ENCODE assay signal across 24 cellular contexts in genomic region chr4:128686032-128686465, GRCh38.
DNase-seq lines count a peak whose midpoint lies in the region; ATAC-seq and TF ChIP-seq lines count a peak whose summit lies in the region.
"Had no signal": no experiment of that assay in that cellular context is flagged by ENCODE, and none has a peak within 500 bp of the region (broad histone marks: within the 10 kb centered on the region; RNA-seq: fewer than 3 reads in every experiment).

No MANE protein-coding gene starts in this region.

- peak overlapping the region; percentile 94 for H3K27ac ChIP-seq in GM23338 (ENCODE audit: low read depth)
- H3K27ac ChIP-seq in lower lobe of right lung = no peak overlapping the region
- H3K27ac ChIP-seq: ascending aorta, parathyroid adenoma, skin epidermis had no signal

- POLR2A ChIA-PET in WTC11 (lab: Charles Lee) = no interaction called here

- H2AFZ ChIP-seq in GM23338 = no peak overlapping the region
- H2AFZ ChIP-seq: parathyroid adenoma had no signal

- no peak for ATAC-seq in GM23338
- no peak for ATAC-seq in WTC11
- no peak for ATAC-seq in lower lobe of right lung

- H3K27ac Mint-ChIP-seq in GM23338 (peak overlapping the region; percentile 79), WTC11 (peak overlapping the region; percentile 97)
- H3K27ac Mint-ChIP-seq: activated CD4-positive, alpha-beta T cell treated with anti-CD3 and anti-CD28 coated beads for 36 hours; CD4-positive, alpha-beta memory T cell had no signal

- H3K4me1 ChIP-seq in GM23338 (ENCODE audit: insufficient read depth) (peaks cover 39% of the 10 kb centered on the region), lower lobe of right lung (no peaks in the 10 kb centered on the region)
- H3K4me1 ChIP-seq: ascending aorta, parathyroid adenoma had no signal

- H3K36me3 Mint-ChIP-seq in GM23338 (ENCODE audit: low read depth) (peaks cover 27% of the 10 kb centered on the region), WTC11 (peaks cover 23% of the 10 kb centered on the region)
- H3K36me3 Mint-ChIP-seq: CD4-positive, alpha-beta memory T cell; naive B cell had no signal

- H3K4me2 ChIP-seq in GM23338 = no peak overlapping the region

- H3K4me3 Mint-ChIP-seq in GM23338 (no peak overlapping the region), WTC11 (no peak overlapping the region)
- H3K4me3 Mint-ChIP-seq: activated CD4-positive, alpha-beta T cell treated with anti-CD3 and anti-CD28 coated beads for 36 hours; CD4-positive, alpha-beta memory T cell had no signal

- H3K9me3 ChIP-seq in lower lobe of right lung = no peaks in the 10 kb centered on the region
- H3K9me3 ChIP-seq: ascending aorta had no signal

- H3K9me3 Mint-ChIP-seq in GM23338 = peaks cover 28% of the 10 kb centered on the region
- peaks cover 17% of the 10 kb centered on the region for H3K9me3 Mint-ChIP-seq in WTC11

- peaks cover 57% of the 10 kb centered on the region for H3K4me1 Mint-ChIP-seq in GM23338
- H3K4me1 Mint-ChIP-seq in WTC11 = peaks cover 78% of the 10 kb centered on the region
- H3K4me1 Mint-ChIP-seq: CD4-positive, alpha-beta memory T cell had no signal

- peaks cover 4% of the 10 kb centered on the region; the same call in 1 of the 2 replicates for H3K9me2 ChIP-seq in GM23338 (ENCODE audit: insufficient read depth)

- no peak overlapping the region for H3K4me3 ChIP-seq in GM23338
- no peak overlapping the region for H3K4me3 ChIP-seq in fibroblast of the aortic adventitia (ENCODE audit: low read depth, low read length)
- no peak overlapping the region for H3K4me3 ChIP-seq in lower lobe of right lung
- H3K4me3 ChIP-seq: ascending aorta, lung, skin epidermis had no signal

- intact Hi-C loops in lower lobe of right lung (cut with DNase I) = no loop called here

- 0 out of 2 replicates have a peak, but pooled peaks cover 3% of the 10 kb centered on the region for H3F3A ChIP-seq in GM23338 (replicated peaks; ENCODE audit: low read depth)

- TF ChIP-seq CTCF in GM23338 (conservative IDR thresholded peaks at IDR 0.05; ENCODE audit: low read depth in 2 of 2) = no peak
- no peak for TF ChIP-seq CTCF in WTC11 (IDR thresholded peaks at IDR 0.05)
- no peak for TF ChIP-seq CTCF in fibroblast of the aortic adventitia (IDR thresholded peaks at IDR 0.05; ENCODE audit: insufficient read depth, low read length)
- no peak for TF ChIP-seq CTCF in lower lobe of right lung (IDR thresholded peaks at IDR 0.05)

- no peaks in the 10 kb centered on the region for H3K79me2 ChIP-seq in GM23338 (replicated peaks; ENCODE audit: insufficient read depth)
- H3K79me2 ChIP-seq: parathyroid adenoma had no signal

- H3K27me3 Mint-ChIP-seq in GM23338 (ENCODE audit: insufficient read depth, low read depth, poor library complexity) (peaks cover 4% of the 10 kb centered on the region), WTC11 (ENCODE audit: low read depth) (no peaks in the 10 kb centered on the region; the same call in 1 of the 2 replicates)

- no peaks in the 10 kb centered on the region for H4K20me1 ChIP-seq in GM23338 (replicated peaks; ENCODE audit: insufficient read depth)

- CTCF ChIA-PET in WTC11 (lab: Charles Lee) = interaction anchor here (0.8 kb wide), 1 partner anchor 85 kb away, joined by 3 read pairs; no protein-coding TSS in a partner anchor

- no peaks in the 10 kb centered on the region for H3K36me3 ChIP-seq in GM23338 (ENCODE audit: insufficient read depth)
- H3K36me3 ChIP-seq in lower lobe of right lung = no peaks in the 10 kb centered on the region
- H3K36me3 ChIP-seq: ascending aorta had no signal

- DNase-seq in GM23338 (ENCODE audit: low spot score) = no peak
- DNase-seq in NAMALWA (ENCODE audit: low spot score) = peak; percentile 23
- no peak for DNase-seq in WTC11 (ENCODE audit: low spot score)
- DNase-seq in fibroblast of the aortic adventitia (ENCODE audit: low read depth) = peak; percentile 45
- no peak for DNase-seq in NCI-H748 (lab: John Stamatoyannopoulos, UW; ENCODE audit: unreplicated experiment)
- no peak for DNase-seq in amygdala (lab: John Stamatoyannopoulos, UW)
- no peak for DNase-seq in lower lobe of right lung
- DNase-seq in SW 1271 (lab: John Stamatoyannopoulos, UW) = no peak
- DNase-seq: activated CD4-positive, alpha-beta T cell treated with anti-CD3 and anti-CD28 coated beads for 36 hours; activated CD8-positive, alpha-beta memory T cell treated with anti-CD3 and anti-CD28 coated beads, Interleukin-2, amount 50 U/mL, for 4 hours; activated gamma-delta T cell; CD4-positive, alpha-beta memory T cell; cortex of kidney; glutamatergic neuron; naive B cell; NCI-H1436; NCI-H2227 treated with DMSO at 0.1 percent for 48 hours; Right ventricle myocardium superior; stimulated activated CD4-positive, alpha-beta T cell treated with anti-CD3 and anti-CD28 coated beads, Interleukin-4, amount 100 ng/mL, for 4 hours; stimulated activated CD8-positive, alpha-beta memory T cell treated with anti-CD3 and anti-CD28 coated beads, Interleukin-4, amount 100 ng/mL, for 48 hours had no signal

- no peaks in the 10 kb centered on the region for H3K27me3 ChIP-seq in GM23338 (ENCODE audit: insufficient read depth)
- H3K27me3 ChIP-seq in lower lobe of right lung (ENCODE audit: low read depth) = no peaks in the 10 kb centered on the region
- H3K27me3 ChIP-seq: ascending aorta had no signal

TF ChIP-seq in WTC11, 78 proteins besides CTCF, POLR2A, EP300 and RAD21:
- peak; percentile 29; the same call in 1 of the 2 replicates for TF ChIP-seq ZSCAN18 (CRISPR knock-in tag; IDR thresholded peaks at IDR 0.05)
- TF ChIP-seq CBFB (CRISPR knock-in tag; IDR thresholded peaks at IDR 0.05; ENCODE audit: low read depth) = no peak
- 0 out of 2 replicates have a peak, but pooled peaks have one; percentile 27 for TF ChIP-seq MYBL2 (CRISPR knock-in tag; IDR thresholded peaks at IDR 0.05)

Comparison
In these comparisons a context has a peak if more than half of its experiments do, and no peak if none do; other contexts are left out.
1. DNase-seq: peak in NAMALWA (single experiment) and fibroblast of the aortic adventitia (single experiment); none in GM23338 (single experiment), WTC11 (single experiment), NCI-H748 (single experiment), amygdala (0 of 56), lower lobe of right lung (single experiment) and SW 1271 (0 of 2).